In the genomic region with DNA sequence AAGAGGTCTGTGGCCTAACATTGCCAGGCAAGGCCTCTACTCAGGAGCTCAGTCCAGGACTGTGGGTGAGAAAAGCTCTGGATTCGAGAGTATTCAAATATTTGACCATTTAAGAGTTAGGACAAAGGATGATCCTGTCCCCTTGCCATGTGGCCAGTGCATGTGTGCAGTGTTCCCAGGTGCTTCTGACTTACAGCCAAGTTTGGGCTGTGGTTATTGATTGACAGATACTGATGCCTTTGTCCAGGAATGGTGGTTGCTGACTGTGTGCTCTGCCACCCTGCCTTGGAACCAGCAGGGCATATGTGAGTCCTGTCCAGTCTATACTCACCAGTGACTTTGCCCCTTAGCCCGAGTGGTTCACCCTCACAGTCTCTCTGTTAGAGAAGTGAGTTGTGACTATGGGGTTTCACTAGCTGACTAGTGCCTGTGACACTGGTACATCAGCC, we compare ENCODE assay signal across 1 cellular context.
TF ChIP-seq lines count a peak whose summit lies in the region.

No MANE protein-coding gene starts in this region.

TF ChIP-seq in IMR-90, 13 proteins besides CTCF, POLR2A, EP300 and RAD21:
- no peak for TF ChIP-seq FOS (IDR thresholded peaks at IDR 0.05; ENCODE audit: low read depth, low read length)
- TF ChIP-seq, protein P1, sequence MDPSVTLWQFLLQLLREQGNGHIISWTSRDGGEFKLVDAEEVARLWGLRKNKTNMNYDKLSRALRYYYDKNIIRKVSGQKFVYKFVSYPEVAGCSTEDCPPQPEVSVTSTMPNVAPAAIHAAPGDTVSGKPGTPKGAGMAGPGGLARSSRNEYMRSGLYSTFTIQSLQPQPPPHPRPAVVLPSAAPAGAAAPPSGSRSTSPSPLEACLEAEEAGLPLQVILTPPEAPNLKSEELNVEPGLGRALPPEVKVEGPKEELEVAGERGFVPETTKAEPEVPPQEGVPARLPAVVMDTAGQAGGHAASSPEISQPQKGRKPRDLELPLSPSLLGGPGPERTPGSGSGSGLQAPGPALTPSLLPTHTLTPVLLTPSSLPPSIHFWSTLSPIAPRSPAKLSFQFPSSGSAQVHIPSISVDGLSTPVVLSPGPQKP (IDR thresholded peaks at IDR 0.05; ENCODE audit: borderline replicate concordance, low read depth, low read length), result no peak
- TF ChIP-seq MAZ (IDR thresholded peaks at IDR 0.05; ENCODE audit: borderline replicate concordance, low read depth, low read length), result no peak
- TF ChIP-seq, protein P2, sequence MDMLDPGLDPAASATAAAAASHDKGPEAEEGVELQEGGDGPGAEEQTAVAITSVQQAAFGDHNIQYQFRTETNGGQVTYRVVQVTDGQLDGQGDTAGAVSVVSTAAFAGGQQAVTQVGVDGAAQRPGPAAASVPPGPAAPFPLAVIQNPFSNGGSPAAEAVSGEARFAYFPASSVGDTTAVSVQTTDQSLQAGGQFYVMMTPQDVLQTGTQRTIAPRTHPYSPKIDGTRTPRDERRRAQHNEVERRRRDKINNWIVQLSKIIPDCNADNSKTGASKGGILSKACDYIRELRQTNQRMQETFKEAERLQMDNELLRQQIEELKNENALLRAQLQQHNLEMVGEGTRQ (IDR thresholded peaks at IDR 0.05; ENCODE audit: low read depth, low read length), result no peak
- TF ChIP-seq MXI1 (IDR thresholded peaks at IDR 0.05; ENCODE audit: borderline replicate concordance, low read depth, low read length), result no peak
- TF ChIP-seq BHLHE40 (IDR thresholded peaks at IDR 0.05; ENCODE audit: low read depth, low read length), result no peak
- TF ChIP-seq CHD1 (IDR thresholded peaks at IDR 0.05; ENCODE audit: low read depth, low read length), result no peak
- no peak for TF ChIP-seq NFE2L2 (IDR thresholded peaks at IDR 0.05; ENCODE audit: low read depth, low read length)
- TF ChIP-seq MAFK (IDR thresholded peaks at IDR 0.05; ENCODE audit: low read depth, low read length), result no peak
- TF ChIP-seq RFX5 (IDR thresholded peaks at IDR 0.05; ENCODE audit: low read depth, low read length), result no peak
- no peak for TF ChIP-seq CEBPB (IDR thresholded peaks at IDR 0.05; ENCODE audit: low read depth, low read length)
- no peak for TF ChIP-seq RCOR1 (IDR thresholded peaks at IDR 0.05; ENCODE audit: insufficient replicate concordance, low read length)
- no peak for TF ChIP-seq SMC3 (IDR thresholded peaks at IDR 0.05; ENCODE audit: low read depth, low read length)
